29 cellular contexts compared by ENCODE assay signal in genomic region chr5:155154973-155155372, GRCh38.
"Had no signal": no experiment of that assay in that cellular context is flagged by ENCODE, and none has a peak within 500 bp of the region (broad histone marks: within the 10 kb centered on the region; RNA-seq: fewer than 3 reads in every experiment).

No MANE protein-coding gene starts in this region.

- H3K4me3 ChIP-seq: gastrocnemius medialis, mucosa of descending colon, pancreas, sigmoid colon, skin epidermis, spleen, thoracic aorta, tibial nerve, upper lobe of left lung had no signal

- DNase-seq: cerebellar nuclear complex; cortex of kidney; effector CD8-positive, alpha-beta T cell; endodermal cell; foreskin fibroblast; gastrocnemius medialis; head of caudate nucleus; hippocampal formation; left colon; mesenchymal stem cell; mucosa of descending colon; naive B cell; pancreas; retina; sigmoid colon; spleen; stimulated activated CD4-positive, alpha-beta T cell treated with anti-CD3 and anti-CD28 coated beads, Interleukin-2, amount 100 ng/mL, for 48 hours; stimulated activated naive B cell treated with anti-CD40 and anti-IgM and Interleukin-4, amounts not matched to agents 10 μg/mL and 1 μg/mL and 100 μg/mL, for 72 hours; upper lobe of left lung had no signal

- H3K27ac ChIP-seq: epithelial cell of prostate, gastrocnemius medialis, neutrophil, pancreas, sigmoid colon, skin epidermis, spleen, thoracic aorta, tibial nerve, upper lobe of left lung had no signal

- H3K4me1 Mint-ChIP-seq: endodermal cell; mesothelial cell of epicardium; naive B cell; neural crest cell; stimulated activated naive B cell treated with anti-CD40 and anti-IgM and Interleukin-4, amounts not matched to agents 10 μg/mL and 1 μg/mL and 100 μg/mL, for 72 hours had no signal

- H3K4me1 ChIP-seq: gastrocnemius medialis, pancreas, sigmoid colon, spleen, tibial nerve, upper lobe of left lung had no signal

- H3K9me3 Mint-ChIP-seq: endodermal cell; mesothelial cell of epicardium; natural killer cell treated with Interleukin-12 subunit alpha and Interleukin-12 subunit beta and Interleukin-15 and Interleukin-18, amount 100 ng/mL, for 72 hours; neural crest cell; stimulated activated naive B cell treated with anti-CD40 and anti-IgM and Interleukin-4, amounts not matched to agents 10 μg/mL and 1 μg/mL and 100 μg/mL, for 72 hours; stimulated activated naive CD8-positive, alpha-beta T cell treated with anti-CD3 and anti-CD28 coated beads, Interleukin-15, Interleukin-2, amounts not matched to agents 100 ng/mL and 50 ng/mL, for 24 hours had no signal

- H3K36me3 Mint-ChIP-seq: mesothelial cell of epicardium; naive B cell; natural killer cell treated with Interleukin-12 subunit alpha and Interleukin-12 subunit beta and Interleukin-15 and Interleukin-18, amount 100 ng/mL, for 72 hours; stimulated activated naive B cell treated with anti-CD40 and anti-IgM and Interleukin-4, amounts not matched to agents 10 μg/mL and 1 μg/mL and 100 μg/mL, for 72 hours had no signal

- H3K27me3 ChIP-seq: gastrocnemius medialis, neutrophil, pancreas, sigmoid colon, spleen, tibial nerve, upper lobe of left lung had no signal

- H3K27ac Mint-ChIP-seq: endodermal cell; mesothelial cell of epicardium; naive B cell; natural killer cell treated with Interleukin-12 subunit alpha and Interleukin-12 subunit beta and Interleukin-15 and Interleukin-18, amount 100 ng/mL, for 72 hours; stimulated activated naive B cell treated with anti-CD40 and anti-IgM and Interleukin-4, amounts not matched to agents 10 μg/mL and 1 μg/mL and 100 μg/mL, for 72 hours; stimulated activated naive CD8-positive, alpha-beta T cell treated with anti-CD3 and anti-CD28 coated beads, Interleukin-15, Interleukin-2, amounts not matched to agents 100 ng/mL and 50 ng/mL, for 24 hours had no signal

- H3K36me3 ChIP-seq: gastrocnemius medialis, neutrophil, pancreas, sigmoid colon, spleen, thoracic aorta, tibial nerve, upper lobe of left lung had no signal

- ATAC-seq: esophagus mucosa; gastrocnemius medialis; left colon; mucosa of descending colon; natural killer cell treated with Interleukin-12 subunit alpha and Interleukin-12 subunit beta and Interleukin-15 and Interleukin-18, amount 100 ng/mL, for 72 hours; pancreas; stimulated activated naive B cell treated with anti-CD40 and anti-IgM and Interleukin-4, amounts not matched to agents 10 μg/mL and 1 μg/mL and 100 μg/mL, for 72 hours had no signal

- H3K27me3 Mint-ChIP-seq: stimulated activated naive B cell treated with anti-CD40 and anti-IgM and Interleukin-4, amounts not matched to agents 10 μg/mL and 1 μg/mL and 100 μg/mL, for 72 hours had no signal

- H3K9me3 ChIP-seq: gastrocnemius medialis, mucosa of descending colon, neutrophil, pancreas, sigmoid colon, spleen, thoracic aorta, tibial nerve, upper lobe of left lung had no signal

- H3K4me3 Mint-ChIP-seq: endodermal cell; mesothelial cell of epicardium; naive B cell; natural killer cell treated with Interleukin-12 subunit alpha and Interleukin-12 subunit beta and Interleukin-15 and Interleukin-18, amount 100 ng/mL, for 72 hours; neural crest cell; stimulated activated naive B cell treated with anti-CD40 and anti-IgM and Interleukin-4, amounts not matched to agents 10 μg/mL and 1 μg/mL and 100 μg/mL, for 72 hours; stimulated activated naive CD8-positive, alpha-beta T cell treated with anti-CD3 and anti-CD28 coated beads, Interleukin-15, Interleukin-2, amounts not matched to agents 100 ng/mL and 50 ng/mL, for 24 hours had no signal
